Comparison of ENCODE assay signal across 8 cellular contexts in the genomic region with DNA sequence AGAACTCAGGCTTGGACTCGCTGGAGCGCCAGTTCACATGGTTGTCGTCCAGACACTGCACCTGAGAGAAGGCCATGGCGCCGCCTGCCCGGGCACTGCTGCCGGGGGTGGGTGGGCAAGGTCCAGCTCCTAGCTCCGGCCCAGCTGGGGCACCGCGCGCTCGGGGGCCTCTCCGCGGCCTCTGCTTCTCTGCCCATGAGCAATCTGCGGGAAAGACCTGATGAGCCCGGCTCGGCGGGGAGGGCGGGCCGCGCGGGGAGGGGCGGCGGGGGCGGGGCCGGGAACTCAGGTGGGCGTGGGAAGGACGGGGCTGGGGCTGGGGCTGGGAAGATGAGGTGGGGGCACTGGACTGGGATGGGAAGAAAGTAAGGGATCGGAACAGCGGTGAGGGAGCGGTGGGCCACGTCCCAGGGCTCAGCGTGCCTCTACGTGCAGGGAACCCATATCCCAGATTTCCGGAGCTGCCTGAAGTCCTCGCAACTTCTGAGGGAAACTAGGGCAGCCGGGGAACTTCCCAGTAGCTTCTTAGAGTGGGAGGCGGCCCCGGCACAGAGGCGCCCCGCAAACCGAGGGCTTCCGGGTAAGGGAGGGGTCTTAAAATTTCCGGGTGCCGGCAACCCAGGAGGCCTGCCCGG. TPM values are rescaled to one million over a fixed set of nuclear protein-coding genes. Genes with fewer than 3 reads are reported as not detected.
DNase-seq lines count a peak whose midpoint lies in the region; ATAC-seq lines count a peak whose summit lies in the region.

No MANE protein-coding gene starts in this region.

- H3K9me3 Mint-ChIP-seq in activated CD4-positive, alpha-beta T cell treated with anti-CD3 and anti-CD28 coated beads, Interleukin-2, amount 10 ng/mL, durations not matched to agents 24 days and 14 days, result no peaks in the 10 kb centered on the region
- H3K9me3 Mint-ChIP-seq in stimulated activated effector memory CD8-positive, alpha-beta T cell treated with anti-CD3 and anti-CD28 coated beads, Interleukin-12 subunit alpha, Interleukin-12 subunit beta, amount 100 ng/mL, for 72 hours, result no peaks in the 10 kb centered on the region

- in situ Hi-C loops in ACHN (cut with HindIII; ENCODE audit: low pct_ligation_motif_present, low pct_unique_long_range_greater_than_20kb, low sequenced_read_pairs), result no loop called here

- H3K4me1 Mint-ChIP-seq in activated CD4-positive, alpha-beta T cell treated with anti-CD3 and anti-CD28 coated beads, Interleukin-2, amount 10 ng/mL, durations not matched to agents 24 days and 14 days, result peaks cover 21% of the 10 kb centered on the region
- H3K4me1 Mint-ChIP-seq in stimulated activated effector memory CD8-positive, alpha-beta T cell treated with anti-CD3 and anti-CD28 coated beads, Interleukin-12 subunit alpha, Interleukin-12 subunit beta, amount 100 ng/mL, for 72 hours, result peaks cover 21% of the 10 kb centered on the region

- peaks cover 13% of the 10 kb centered on the region for H3K27me3 Mint-ChIP-seq in activated CD4-positive, alpha-beta T cell treated with anti-CD3 and anti-CD28 coated beads, Interleukin-2, amount 10 ng/mL, durations not matched to agents 24 days and 14 days

- peak overlapping the region; percentile 91 for H3K27ac Mint-ChIP-seq in activated CD4-positive, alpha-beta T cell treated with anti-CD3 and anti-CD28 coated beads, Interleukin-2, amount 10 ng/mL, durations not matched to agents 24 days and 14 days
- H3K27ac Mint-ChIP-seq in stimulated activated effector memory CD8-positive, alpha-beta T cell treated with anti-CD3 and anti-CD28 coated beads, Interleukin-12 subunit alpha, Interleukin-12 subunit beta, amount 100 ng/mL, for 72 hours, result peak overlapping the region; percentile 86

- H3K4me3 Mint-ChIP-seq in activated CD4-positive, alpha-beta T cell treated with anti-CD3 and anti-CD28 coated beads, Interleukin-2, amount 10 ng/mL, durations not matched to agents 24 days and 14 days, result peak overlapping the region; percentile 90
- peak overlapping the region; percentile 72 for H3K4me3 Mint-ChIP-seq in stimulated activated effector memory CD8-positive, alpha-beta T cell treated with anti-CD3 and anti-CD28 coated beads, Interleukin-12 subunit alpha, Interleukin-12 subunit beta, amount 100 ng/mL, for 72 hours

- ATAC-seq in GM19395 (IDR thresholded peaks at IDR 0.05; ENCODE audit: unreplicated experiment), result peak; percentile 30
- peak; percentile 63 for ATAC-seq in stimulated activated effector memory CD8-positive, alpha-beta T cell treated with anti-CD3 and anti-CD28 coated beads, Interleukin-12 subunit alpha, Interleukin-12 subunit beta, amount 100 ng/mL, for 72 hours

- peaks cover 5% of the 10 kb centered on the region for H3K36me3 Mint-ChIP-seq in activated CD4-positive, alpha-beta T cell treated with anti-CD3 and anti-CD28 coated beads, Interleukin-2, amount 10 ng/mL, durations not matched to agents 24 days and 14 days (ENCODE audit: low read depth)
- peaks cover 18% of the 10 kb centered on the region for H3K36me3 Mint-ChIP-seq in stimulated activated effector memory CD8-positive, alpha-beta T cell treated with anti-CD3 and anti-CD28 coated beads, Interleukin-12 subunit alpha, Interleukin-12 subunit beta, amount 100 ng/mL, for 72 hours

- DNase-seq in ACHN (peak; percentile 53), HuH-7.5 (ENCODE audit: low spot score) (peak; percentile 56), ecto neural progenitor cell (ENCODE audit: low spot score) (peak; percentile 85), mucosa of gallbladder (ENCODE audit: low spot score) (peak; percentile 26), NCI-H187 (lab: John Stamatoyannopoulos, UW) (no peak)
- peak; percentile 76 for DNase-seq in activated CD4-positive, alpha-beta T cell treated with anti-CD3 and anti-CD28 coated beads, Interleukin-2, amount 10 ng/mL, durations not matched to agents 24 days and 14 days
- peak; percentile 28 to 76 for DNase-seq in stimulated activated effector memory CD8-positive, alpha-beta T cell treated with anti-CD3 and anti-CD28 coated beads, Interleukin-12 subunit alpha, Interleukin-12 subunit beta, amount 100 ng/mL, for 72 hours (ENCODE audit: low spot score in 2 of 2)

- intact Hi-C loops in activated CD4-positive, alpha-beta T cell treated with anti-CD3 and anti-CD28 coated beads, Interleukin-2, amount 10 ng/mL, durations not matched to agents 24 days and 14 days (cut with micrococcal nuclease), result loop anchor here (2.0 to 5.0 kb wide), 2 partner anchors 37 to 147 kb away; no protein-coding TSS in a partner anchor

RNA-seq across cellular contexts. Expression of gene FAM83G, which starts 0.5 kb away (rescaled TPM):
- total RNA-seq in activated CD4-positive, alpha-beta T cell treated with anti-CD3 and anti-CD28 coated beads, Interleukin-2, amount 10 ng/mL, durations not matched to agents 24 days and 14 days, result 15.7 and 17.8 TPM in 2 replicates
- 35.0 TPM for total RNA-seq in mucosa of gallbladder

RNA-seq across cellular contexts. Expression of gene GRAP, which starts 42.7 kb away (rescaled TPM):
- total RNA-seq in activated CD4-positive, alpha-beta T cell treated with anti-CD3 and anti-CD28 coated beads, Interleukin-2, amount 10 ng/mL, durations not matched to agents 24 days and 14 days, result 9.2 and 9.7 TPM in 2 replicates
- 7.8 TPM for total RNA-seq in mucosa of gallbladder

RNA-seq across cellular contexts. Expression of gene SLC5A10, which starts 52.1 kb away (rescaled TPM):
- total RNA-seq in activated CD4-positive, alpha-beta T cell treated with anti-CD3 and anti-CD28 coated beads, Interleukin-2, amount 10 ng/mL, durations not matched to agents 24 days and 14 days, result not detected in 2 replicates
- not detected for total RNA-seq in mucosa of gallbladder

Comparison
In these comparisons a context has a peak if more than half of its experiments do, and no peak if none do; other contexts are left out.
1. DNase-seq: peak in ACHN (single experiment), HuH-7.5 (single experiment), activated CD4-positive, alpha-beta T cell treated with anti-CD3 and anti-CD28 coated beads, Interleukin-2, amount 10 ng/mL, durations not matched to agents 24 days and 14 days (single experiment), ecto neural progenitor cell (single experiment), mucosa of gallbladder (single experiment) and stimulated activated effector memory CD8-positive, alpha-beta T cell treated with anti-CD3 and anti-CD28 coated beads, Interleukin-12 subunit alpha, Interleukin-12 subunit beta, amount 100 ng/mL, for 72 hours (2 of 2); none in NCI-H187 (0 of 2).